Comparison of ENCODE assay signal across 9 cellular contexts in genomic region chr10:71975891-71976725, GRCh38. TPM values are rescaled to one million over a fixed set of nuclear protein-coding genes. Genes with fewer than 3 reads are reported as not detected.
DNase-seq lines count a peak whose midpoint lies in the region; ATAC-seq lines count a peak whose summit lies in the region.
"Had no signal": no experiment of that assay in that cellular context is flagged by ENCODE, and none has a peak within 500 bp of the region (broad histone marks: within the 10 kb centered on the region; RNA-seq: fewer than 3 reads in every experiment).

No MANE protein-coding gene starts in this region.

- ATAC-seq in left ventricle myocardium superior (peak; percentile 78), sciatic nerve (peak; percentile 72), GM19455 (IDR thresholded peaks at IDR 0.05; ENCODE audit: unreplicated experiment) (no peak)

- DNase-seq in GM03348 (ENCODE audit: low spot score) (peak; percentile 76), amniotic epithelial cell (ENCODE audit: low read depth) (peak; percentile 55), left ventricle myocardium superior (peak; percentile 62), sciatic nerve (ENCODE audit: low spot score) (no peak), CD1c-positive myeloid dendritic cell (ENCODE audit: extremely low spot score) (no peak), Kasumi-1 (lab: John Stamatoyannopoulos, UW) (no peak), retina (no peak)
- DNase-seq: cortex of kidney had no signal

- intact Hi-C loops in left ventricle myocardium superior (cut with micrococcal nuclease): no loop called here
- intact Hi-C loops in sciatic nerve (cut with DNase I): no loop called here

RNA-seq across cellular contexts. Expression of gene CHST3, which starts 11.9 kb away (rescaled TPM):
- total RNA-seq in left ventricle myocardium superior (18.5 TPM), sciatic nerve (36.5 TPM)

Comparison
In these comparisons a context has a peak if more than half of its experiments do, and no peak if none do; other contexts are left out.
1. DNase-seq: peak in GM03348 (single experiment), amniotic epithelial cell (single experiment) and left ventricle myocardium superior (single experiment); none in sciatic nerve (single experiment), CD1c-positive myeloid dendritic cell (single experiment), Kasumi-1 (0 of 2) and retina (single experiment).